Comparison of ENCODE assay signal across 8 cellular contexts in the genomic region with DNA sequence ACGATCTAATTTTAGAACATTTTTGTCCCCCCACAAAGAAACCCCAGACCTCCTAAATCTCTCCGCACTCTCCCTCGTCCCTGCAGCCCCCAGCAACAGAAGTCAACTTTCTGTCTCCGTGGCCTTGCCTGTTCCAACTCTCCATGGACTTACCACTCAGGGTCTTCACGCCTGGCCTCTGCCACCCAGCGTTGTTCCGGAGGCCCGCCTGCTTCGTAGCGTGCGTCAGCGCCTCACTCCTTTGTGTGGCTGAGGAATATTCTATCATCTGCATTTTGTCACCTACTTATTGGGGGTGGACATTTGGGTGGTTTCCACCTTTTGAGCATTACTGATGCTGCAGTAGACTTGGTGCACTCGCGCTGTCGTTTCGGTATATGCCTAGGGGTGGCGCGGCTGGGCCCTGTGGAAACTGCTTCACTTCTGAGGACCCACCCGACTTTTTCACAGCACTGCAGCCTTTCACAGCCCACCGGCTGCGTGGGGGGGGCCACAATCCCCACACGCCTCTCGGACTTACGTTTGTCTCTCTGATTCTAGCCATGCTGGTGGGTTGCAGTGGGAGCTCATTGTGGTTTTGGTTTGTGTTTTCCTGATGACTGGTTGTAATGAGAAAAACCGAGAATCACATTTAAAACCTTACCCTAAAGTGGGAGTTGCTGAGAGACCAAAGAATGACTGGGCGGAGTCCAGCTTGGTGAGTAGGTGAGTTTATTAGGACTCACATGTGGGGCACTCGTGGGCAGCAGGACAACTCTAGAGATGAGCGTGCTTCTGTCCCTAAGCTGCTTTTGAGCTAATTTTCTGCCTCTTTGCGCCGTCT. TPM values are rescaled to one million over a fixed set of nuclear protein-coding genes. Genes with fewer than 3 reads are reported as not detected.
DNase-seq lines count a peak whose midpoint lies in the region; ATAC-seq, FAIRE-seq and TF ChIP-seq lines count a peak whose summit lies in the region.

No MANE protein-coding gene starts in this region.

- TF ChIP-seq CTCF in GM20000 (IDR thresholded peaks at IDR 0.05; ENCODE audit: extremely low read depth, missing control alignments) (peak; percentile 33), NB4 (IDR thresholded peaks at IDR 0.05; ENCODE audit: low read depth, low read length) (no peak), H1 (IDR thresholded peaks at IDR 0.05; ENCODE audit: control extremely low read depth in 1 of 3, insufficient read depth in 1 of 3, low read depth in 1 of 3, low read length in 3 of 3) (peak in 1 of 3 experiments; percentile 3; a peak in 1 of 4 replicates), gastrocnemius medialis (IDR thresholded peaks at IDR 0.05 in 4 of 5, conservative IDR thresholded peaks at IDR 0.05 in 1 of 5) (no peak), prostate gland (IDR thresholded peaks at IDR 0.05) (no peak)

- H2AK5ac ChIP-seq in H1 (ENCODE audit: low read depth, low read length) = no peak overlapping the region

- no peaks in the 10 kb centered on the region for H3K27me3 ChIP-seq in CD4-positive, CD25-positive, alpha-beta regulatory T cell (ENCODE audit: control insufficient read depth, insufficient read depth, low read length)
- H3K27me3 ChIP-seq in H1 (replicated peaks in 1 of 4; ENCODE audit: control insufficient read depth in 3 of 4, extremely low read depth in 1 of 4, insufficient read depth in 3 of 4, low read length in 3 of 4) (peaks cover 3 to 55% (median 45%) of the 10 kb centered on the region in 4 experiments), SJCRH30 (no peaks in the 10 kb centered on the region), gastrocnemius medialis (peaks cover 0 to 3% (median 0%) of the 10 kb centered on the region in 3 donors), prostate gland (replicated peaks; ENCODE audit: insufficient read depth) (no peaks in the 10 kb centered on the region)

- 0 out of 2 replicates have a peak overlapping the region, but pooled peaks have one; percentile 46 for H2BK15ac ChIP-seq in H1 (ENCODE audit: low read length)

- H3K9ac ChIP-seq in H1 (replicated peaks in 1 of 4; ENCODE audit: extremely low read depth in 1 of 4, low read depth in 3 of 4, low read length in 3 of 4) = no peak overlapping the region; a peak in 1 of 7 replicates

- no peak overlapping the region for H3K4ac ChIP-seq in H1 (replicated peaks; ENCODE audit: insufficient read length, low read depth, low read length)

- CTCF ChIA-PET in H1 (lab: Charles Lee; ENCODE audit: partially characterized antibody) = interaction anchor here (0.7 to 3.0 kb wide), 6 partner anchors 11 to 77 kb away, joined by 3 to 17 read pairs (median 3); partner anchors contain the start of gene SLC66A2

- peaks cover 2% of the 10 kb centered on the region; the same call in 1 of the 2 replicates for H3K23me2 ChIP-seq in H1 (ENCODE audit: low read depth, low read length)

- H3K4me3 ChIP-seq in CD4-positive, CD25-positive, alpha-beta regulatory T cell (ENCODE audit: low read depth, low read length) = peak overlapping the region; percentile 31
- no peak overlapping the region for H3K4me3 ChIP-seq in NB4 (ENCODE audit: low read depth, low read length)
- no peak overlapping the region for H3K4me3 ChIP-seq in H1 (ENCODE audit: extremely low read depth in 1 of 4, insufficient read depth in 2 of 4, low read depth in 3 of 4, low read length in 4 of 4)
- no peak overlapping the region for H3K4me3 ChIP-seq in SJCRH30
- no peak overlapping the region for H3K4me3 ChIP-seq in gastrocnemius medialis
- no peak overlapping the region for H3K4me3 ChIP-seq in prostate gland

- H3K79me1 ChIP-seq in H1 (ENCODE audit: low read depth, low read length) = no peaks in the 10 kb centered on the region

- H3K4me1 Mint-ChIP-seq in CD4-positive, CD25-positive, alpha-beta regulatory T cell = peaks cover 0 to 41% (median 21%) of the 10 kb centered on the region in 4 donors

- no peak overlapping the region for H2BK120ac ChIP-seq in H1 (replicated peaks; ENCODE audit: low read depth, low read length)

- no peak for ATAC-seq in CD4-positive, CD25-positive, alpha-beta regulatory T cell (ENCODE audit: low read depth in 2 of 2)
- no peak for ATAC-seq in gastrocnemius medialis

- H4K91ac ChIP-seq in H1 (replicated peaks; ENCODE audit: insufficient read length, low read length) = no peak overlapping the region

- no peak overlapping the region for H3K23ac ChIP-seq in H1 (ENCODE audit: insufficient read length)

- no peak overlapping the region for H4K8ac ChIP-seq in H1 (ENCODE audit: extremely low read depth, insufficient read depth, low read length)

- POLR2A ChIA-PET in H1 (lab: Charles Lee; ENCODE audit: partially characterized antibody) = interaction anchor here (1.6 to 2.1 kb wide), 2 partner anchors 11 to 14 kb away, joined by 5 to 8 read pairs; no protein-coding TSS in a partner anchor

- no peak for FAIRE-seq in H1 (lab: Jason Lieb, UNC)

- in situ Hi-C loops in gastrocnemius medialis (cut with MboI; ENCODE audit: low sequenced_read_pairs in 4 of 4) = no loop called here

- DNase-seq in CD4-positive, CD25-positive, alpha-beta regulatory T cell = peak in 1 of 3 donors; percentile 24
- DNase-seq in GM20000 (ENCODE audit: low spot score) = peak; percentile 82
- DNase-seq in NB4 (ENCODE audit: low read depth) = peak; percentile 36
- DNase-seq in H1 (ENCODE audit: low read depth in 1 of 2, low spot score in 2 of 2) = no peak
- no peak for DNase-seq in NCI-H187 (lab: John Stamatoyannopoulos, UW)
- no peak for DNase-seq in SJCRH30
- DNase-seq in gastrocnemius medialis = no peak
- DNase-seq in prostate gland (ENCODE audit: low spot score) = no peak

- TF ChIP-seq POLR2A in NB4 (IDR thresholded peaks at IDR 0.05; ENCODE audit: extremely low read depth, insufficient read length) = no peak
- TF ChIP-seq POLR2A in H1 (IDR thresholded peaks at IDR 0.05; ENCODE audit: control extremely low read depth in 1 of 2, low read depth in 2 of 2, low read length in 2 of 2) = no peak
- TF ChIP-seq POLR2A in gastrocnemius medialis (IDR thresholded peaks at IDR 0.05) = no peak
- TF ChIP-seq POLR2A in prostate gland (IDR thresholded peaks at IDR 0.05) = no peak

- H3K56ac ChIP-seq in H1 (replicated peaks; ENCODE audit: insufficient read length, low read depth, low read length) = no peak overlapping the region

- peak overlapping the region; percentile 64 to 84 (median 68) for H3K27ac Mint-ChIP-seq in CD4-positive, CD25-positive, alpha-beta regulatory T cell

- no peak overlapping the region for H2BK20ac ChIP-seq in H1 (ENCODE audit: low read length)

- 84% methylated on average over 30 of the region's 30 CpGs; no CpG with 5 or more reads in 1 of the 2 experiments for WGBS in H1 (ENCODE audit: extremely low coverage in 1 of 2, insufficient coverage in 1 of 2, insufficient read length in 1 of 2, insufficient replicate concordance in 2 of 2, low coverage in 1 of 2, low lambda C conversion rate in 2 of 2, missing lambda C conversion rate in 1 of 2), 2 experiments
- WGBS in prostate gland = 89% methylated on average over 30 of the region's 30 CpGs

- H3K9me3 Mint-ChIP-seq in CD4-positive, CD25-positive, alpha-beta regulatory T cell = no peaks in the 10 kb centered on the region

- no peak overlapping the region for H3K14ac ChIP-seq in H1 (ENCODE audit: insufficient read length)

- H4K5ac ChIP-seq in H1 (ENCODE audit: insufficient read length, low read depth, low read length) = no peak overlapping the region

- no peak overlapping the region for H3K4me2 ChIP-seq in H1 (ENCODE audit: insufficient read depth in 1 of 2, low read depth in 2 of 2, low read length in 2 of 2)

- H4K20me1 ChIP-seq in H1 (replicated peaks in 1 of 2; ENCODE audit: control insufficient read depth in 1 of 2, insufficient read depth in 2 of 2, low read length in 2 of 2) = peaks cover 2 to 10% of the 10 kb centered on the region in 2 experiments

- peak overlapping the region; percentile 7; the same call in 1 of the 2 replicates for H3K18ac ChIP-seq in H1 (ENCODE audit: extremely low read depth, low read length)

- no peak overlapping the region for H2BK5ac ChIP-seq in H1 (ENCODE audit: low read depth, low read length)

- H3K79me2 ChIP-seq in H1 (ENCODE audit: control insufficient read depth in 1 of 2, insufficient read depth in 2 of 2, low read length in 2 of 2) = no peaks in the 10 kb centered on the region

- no peak overlapping the region for H2AFZ ChIP-seq in H1 (ENCODE audit: low read length)

- H3K9me3 ChIP-seq in CD4-positive, CD25-positive, alpha-beta regulatory T cell (ENCODE audit: control insufficient read depth in 2 of 2, low read length in 2 of 2) = no peaks in the 10 kb centered on the region
- H3K9me3 ChIP-seq in H1 (ENCODE audit: insufficient read depth in 2 of 2, low read depth in 1 of 2, low read length in 1 of 2) = no peaks in the 10 kb centered on the region
- H3K9me3 ChIP-seq in SJCRH30 (replicated peaks) = no peaks in the 10 kb centered on the region
- H3K9me3 ChIP-seq in gastrocnemius medialis = no peaks in the 10 kb centered on the region
- no peaks in the 10 kb centered on the region for H3K9me3 ChIP-seq in prostate gland

- peak overlapping the region; percentile 67 for H3K27ac ChIP-seq in CD4-positive, CD25-positive, alpha-beta regulatory T cell (ENCODE audit: insufficient read depth, low read length, poor library complexity, severe bottlenecking)
- no peak overlapping the region for H3K27ac ChIP-seq in H1 (ENCODE audit: low read depth, low read length)
- H3K27ac ChIP-seq in SJCRH30 = no peak overlapping the region
- H3K27ac ChIP-seq in gastrocnemius medialis = no peak overlapping the region
- H3K27ac ChIP-seq in prostate gland = no peak overlapping the region

- TF ChIP-seq RAD21 in H1 (IDR thresholded peaks at IDR 0.05 in 1 of 2, conservative IDR thresholded peaks at IDR 0.05 in 1 of 2; ENCODE audit: low read depth in 2 of 2, low read length in 2 of 2) = no peak

- H3K36me3 ChIP-seq in CD4-positive, CD25-positive, alpha-beta regulatory T cell (ENCODE audit: control insufficient read depth, insufficient read depth, low read length) = no peaks in the 10 kb centered on the region
- H3K36me3 ChIP-seq in H1 (ENCODE audit: control insufficient read depth in 2 of 4, insufficient read depth in 4 of 4, low read length in 3 of 4) (no peaks in the 10 kb centered on the region), SJCRH30 (no peaks in the 10 kb centered on the region), gastrocnemius medialis (no peaks in the 10 kb centered on the region), prostate gland (no peaks in the 10 kb centered on the region)

- peaks cover 3% of the 10 kb centered on the region for H3K36me3 Mint-ChIP-seq in CD4-positive, CD25-positive, alpha-beta regulatory T cell

- peaks cover 7% of the 10 kb centered on the region for H3K27me3 Mint-ChIP-seq in CD4-positive, CD25-positive, alpha-beta regulatory T cell

- H2BK12ac ChIP-seq in H1 (ENCODE audit: low read depth, low read length) = no peak overlapping the region

- intact Hi-C loops in gastrocnemius medialis (cut with DNase I; ENCODE audit: low total_unique reads) (no loop called here), prostate gland (cut with DNase I) (no loop called here)

- peaks cover 29% of the 10 kb centered on the region for H3K4me1 ChIP-seq in CD4-positive, CD25-positive, alpha-beta regulatory T cell (ENCODE audit: control insufficient read depth, insufficient read depth, low read length, poor library complexity, severe bottlenecking)
- H3K4me1 ChIP-seq in H1 (replicated peaks in 1 of 4; ENCODE audit: control insufficient read depth in 3 of 4, insufficient read depth in 4 of 4, low read length in 3 of 4) = peaks cover 2 to 25% (median 22%) of the 10 kb centered on the region in 4 experiments; a peak in 6 of 7 replicates
- peaks cover 16% of the 10 kb centered on the region for H3K4me1 ChIP-seq in SJCRH30
- peaks cover 3 to 4% of the 10 kb centered on the region in 2 donors for H3K4me1 ChIP-seq in gastrocnemius medialis
- H3K4me1 ChIP-seq in prostate gland (replicated peaks) = peaks cover 2% of the 10 kb centered on the region

- TF ChIP-seq EP300 in H1 (IDR thresholded peaks at IDR 0.05; ENCODE audit: borderline replicate concordance in 1 of 2, low read depth in 2 of 2, low read length in 2 of 2) = no peak

- peak overlapping the region; percentile 57 to 90 (median 70) for H3K4me3 Mint-ChIP-seq in CD4-positive, CD25-positive, alpha-beta regulatory T cell

RNA-seq across cellular contexts. Expression of gene HSBP1L1, which starts 1.4 kb away (rescaled TPM):
- 10.5 TPM for total RNA-seq in CD4-positive, CD25-positive, alpha-beta regulatory T cell
- 10 to 100 TPM in 2 of 4 donors, 1 to 10 TPM in 2; 5.2 to 27.6 (median 13.5) TPM for polyA plus RNA-seq in CD4-positive, CD25-positive, alpha-beta regulatory T cell
- total RNA-seq in H1 (2021; fragmentation: NEBNext Ultra II Directional; extraction: Animal tissue kit (Norgen Biotek cat#: 25700)) = 0.69 and 1.0 TPM in 2 replicates
- 1.3 and 1.4 TPM in 2 replicates for polyA plus RNA-seq in H1 (2011; rRNA removed)
- 1.8 TPM for polyA plus RNA-seq in H1 (2011; cell fraction: cytosol; rRNA removed)
- 1.5 TPM for polyA plus RNA-seq in H1 (2011; cell fraction: nucleus; rRNA removed)
- polyA plus RNA-seq in H1 (2012, experiment 1 of 2) = 2.7 to 4.2 TPM (median 4.0 TPM) in 4 replicates
- 1.6 TPM for polyA plus RNA-seq in H1 (2012, experiment 2 of 2)
- 1.1 TPM for polyA plus RNA-seq in H1 (2013, experiment 1 of 2)
- polyA plus RNA-seq in H1 (2013, experiment 2 of 2) = 1.3 TPM
- polyA minus RNA-seq in H1 (2011; rRNA and poly(A)+ RNA removed) = 0.20 and 0.47 TPM in 2 replicates
- polyA minus RNA-seq in H1 (2011; cell fraction: cytosol; rRNA and poly(A)+ RNA removed) = not detected
- polyA minus RNA-seq in H1 (2011; cell fraction: nucleus; rRNA and poly(A)+ RNA removed) = 1.00 TPM
- total RNA-seq in SJCRH30 (2014; rRNA removed; shearing (Covaris generic)) = not detected in 2 replicates
- total RNA-seq in gastrocnemius medialis (10 to 100 TPM in 1 of 4 donors, 1 to 10 TPM in 2, under 1 TPM in 1; 0.94 to 13.4 (median 6.9) TPM), prostate gland (10 to 100 TPM; 20.4 to 66.9 TPM)

RNA-seq across cellular contexts. Expression of gene SLC66A2, which starts 11.6 kb away (rescaled TPM):
- 49.6 TPM for total RNA-seq in CD4-positive, CD25-positive, alpha-beta regulatory T cell
- 10 to 100 TPM; 11.7 to 18.3 (median 14.2) TPM for polyA plus RNA-seq in CD4-positive, CD25-positive, alpha-beta regulatory T cell
- 11.6 and 15.0 TPM in 2 replicates for total RNA-seq in H1 (2021; fragmentation: NEBNext Ultra II Directional; extraction: Animal tissue kit (Norgen Biotek cat#: 25700))
- polyA plus RNA-seq in H1 (2011; rRNA removed) = 18.9 and 27.7 TPM in 2 replicates
- polyA plus RNA-seq in H1 (2011; cell fraction: cytosol; rRNA removed) = 19.7 TPM
- polyA plus RNA-seq in H1 (2011; cell fraction: nucleus; rRNA removed) = 43.4 TPM
- polyA plus RNA-seq in H1 (2012, experiment 1 of 2) = 12.3 to 18.5 TPM (median 17.5 TPM) in 4 replicates
- 14.0 TPM for polyA plus RNA-seq in H1 (2012, experiment 2 of 2)
- 8.8 TPM for polyA plus RNA-seq in H1 (2013, experiment 1 of 2)
- 9.4 TPM for polyA plus RNA-seq in H1 (2013, experiment 2 of 2)
- polyA minus RNA-seq in H1 (2011; rRNA and poly(A)+ RNA removed) = 6.2 and 9.1 TPM in 2 replicates
- 9.5 TPM for polyA minus RNA-seq in H1 (2011; cell fraction: cytosol; rRNA and poly(A)+ RNA removed)
- polyA minus RNA-seq in H1 (2011; cell fraction: nucleus; rRNA and poly(A)+ RNA removed) = 12.7 TPM
- total RNA-seq in SJCRH30 (2014; rRNA removed; shearing (Covaris generic)) = 14.2 and 16.3 TPM in 2 replicates
- total RNA-seq in gastrocnemius medialis (100 to 1,000 TPM in 2 of 4 donors, 10 to 100 TPM in 2; 43.3 to 121 (median 107) TPM), prostate gland (10 to 100 TPM; 37.6 to 74.1 TPM)

RNA-seq across cellular contexts. Expression of gene TXNL4A, which starts 25.3 kb away (rescaled TPM):
- 70.5 TPM for total RNA-seq in CD4-positive, CD25-positive, alpha-beta regulatory T cell
- polyA plus RNA-seq in CD4-positive, CD25-positive, alpha-beta regulatory T cell = 100 to 1,000 TPM; 211 to 216 (median 214) TPM
- 160 and 169 TPM in 2 replicates for total RNA-seq in H1 (2021; fragmentation: NEBNext Ultra II Directional; extraction: Animal tissue kit (Norgen Biotek cat#: 25700))
- 181 and 197 TPM in 2 replicates for polyA plus RNA-seq in H1 (2011; rRNA removed)
- 144 TPM for polyA plus RNA-seq in H1 (2011; cell fraction: cytosol; rRNA removed)
- polyA plus RNA-seq in H1 (2011; cell fraction: nucleus; rRNA removed) = 89.2 TPM
- 150 to 155 TPM (median 153 TPM) in 4 replicates for polyA plus RNA-seq in H1 (2012, experiment 1 of 2)
- polyA plus RNA-seq in H1 (2012, experiment 2 of 2) = 187 TPM
- 133 TPM for polyA plus RNA-seq in H1 (2013, experiment 1 of 2)
- 141 TPM for polyA plus RNA-seq in H1 (2013, experiment 2 of 2)
- 35.3 and 42.5 TPM in 2 replicates for polyA minus RNA-seq in H1 (2011; rRNA and poly(A)+ RNA removed)
- 59.7 TPM for polyA minus RNA-seq in H1 (2011; cell fraction: cytosol; rRNA and poly(A)+ RNA removed)
- polyA minus RNA-seq in H1 (2011; cell fraction: nucleus; rRNA and poly(A)+ RNA removed) = 33.6 TPM
- 59.4 and 60.7 TPM in 2 replicates for total RNA-seq in SJCRH30 (2014; rRNA removed; shearing (Covaris generic))
- total RNA-seq in gastrocnemius medialis (100 to 1,000 TPM in 1 of 4 donors, 10 to 100 TPM in 3; 39.9 to 105 (median 66.4) TPM), prostate gland (10 to 100 TPM; 25.4 to 35.2 TPM)

Comparison
In these comparisons a context has a peak if more than half of its experiments do, and no peak if none do; other contexts are left out.
1. DNase-seq: peak in GM20000 (single experiment) and NB4 (single experiment); none in H1 (0 of 2), NCI-H187 (0 of 2), SJCRH30 (0 of 2), gastrocnemius medialis (0 of 2) and prostate gland (single experiment).